1 cellular context compared by ENCODE assay signal in the genomic region with DNA sequence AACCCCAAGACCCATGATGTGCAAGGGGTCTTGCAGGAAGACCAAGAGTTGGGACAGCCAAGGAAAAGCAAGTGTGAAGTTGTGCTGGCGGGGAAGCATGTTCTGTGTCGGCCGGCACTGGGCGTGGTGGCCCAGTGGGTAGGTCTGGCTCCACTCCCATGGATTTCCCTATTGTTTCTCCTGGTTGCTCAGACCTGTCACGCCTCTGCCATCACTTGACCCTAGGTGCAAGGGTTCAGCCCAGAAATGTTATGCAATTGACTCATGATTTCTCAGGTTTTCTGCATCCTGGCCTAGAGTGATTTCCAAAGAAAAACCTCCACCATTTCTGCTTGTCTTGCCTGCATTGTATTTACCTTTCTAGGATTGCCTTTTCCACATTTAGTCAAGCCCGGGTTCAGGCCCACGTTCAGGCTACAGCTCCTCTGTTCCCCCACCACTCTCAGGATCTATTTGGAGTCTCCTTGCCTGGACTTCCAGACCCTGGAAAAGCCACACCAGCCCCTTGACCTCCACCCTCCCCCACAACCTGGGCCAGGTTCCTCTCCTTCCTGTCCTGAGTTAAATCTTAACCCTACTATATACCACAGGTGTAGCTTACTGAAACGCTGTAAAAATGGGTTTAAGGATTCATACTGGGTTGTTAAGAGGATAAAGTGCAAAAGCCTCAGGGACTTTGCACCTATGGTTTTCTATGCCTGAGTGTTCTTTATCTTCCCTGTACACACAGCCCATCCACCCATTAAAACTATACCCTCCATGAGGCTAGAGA.
TF ChIP-seq lines count a peak whose summit lies in the region.

No MANE protein-coding gene starts in this region.

TF ChIP-seq in HepG2, 621 proteins besides CTCF, POLR2A, EP300 and RAD21:
- TF ChIP-seq ZNF629 (CRISPR knock-in tag; conservative IDR thresholded peaks at IDR 0.05) (0 out of 2 replicates have a peak, but pooled peaks have one; percentile 11), HNF4A (CRISPR knock-in tag; IDR thresholded peaks at IDR 0.05) (peak; percentile 39), CEBPB (IDR thresholded peaks at IDR 0.05; ENCODE audit: borderline replicate concordance, low read depth, low read length) (peak; percentile 38; the same call in 1 of the 2 replicates), SOX13 (IDR thresholded peaks at IDR 0.05) (no peak), SOX13 (CRISPR knock-in tag; conservative IDR thresholded peaks at IDR 0.05 in 1 of 2, IDR thresholded peaks at IDR 0.05 in 1 of 2) (peak in 1 of 2 experiments; percentile 11; a peak in 1 of 4 replicates), RARA (CRISPR knock-in tag; IDR thresholded peaks at IDR 0.05) (peak; percentile 42; the same call in 1 of the 2 replicates)
- TF ChIP-seq, protein P1, sequence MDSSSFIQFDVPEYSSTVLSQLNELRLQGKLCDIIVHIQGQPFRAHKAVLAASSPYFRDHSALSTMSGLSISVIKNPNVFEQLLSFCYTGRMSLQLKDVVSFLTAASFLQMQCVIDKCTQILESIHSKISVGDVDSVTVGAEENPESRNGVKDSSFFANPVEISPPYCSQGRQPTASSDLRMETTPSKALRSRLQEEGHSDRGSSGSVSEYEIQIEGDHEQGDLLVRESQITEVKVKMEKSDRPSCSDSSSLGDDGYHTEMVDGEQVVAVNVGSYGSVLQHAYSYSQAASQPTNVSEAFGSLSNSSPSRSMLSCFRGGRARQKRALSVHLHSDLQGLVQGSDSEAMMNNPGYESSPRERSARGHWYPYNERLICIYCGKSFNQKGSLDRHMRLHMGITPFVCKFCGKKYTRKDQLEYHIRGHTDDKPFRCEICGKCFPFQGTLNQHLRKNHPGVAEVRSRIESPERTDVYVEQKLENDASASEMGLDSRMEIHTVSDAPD (CRISPR knock-in tag; IDR thresholded peaks at IDR 0.05) = no peak
- TF ChIP-seq, protein P2, sequence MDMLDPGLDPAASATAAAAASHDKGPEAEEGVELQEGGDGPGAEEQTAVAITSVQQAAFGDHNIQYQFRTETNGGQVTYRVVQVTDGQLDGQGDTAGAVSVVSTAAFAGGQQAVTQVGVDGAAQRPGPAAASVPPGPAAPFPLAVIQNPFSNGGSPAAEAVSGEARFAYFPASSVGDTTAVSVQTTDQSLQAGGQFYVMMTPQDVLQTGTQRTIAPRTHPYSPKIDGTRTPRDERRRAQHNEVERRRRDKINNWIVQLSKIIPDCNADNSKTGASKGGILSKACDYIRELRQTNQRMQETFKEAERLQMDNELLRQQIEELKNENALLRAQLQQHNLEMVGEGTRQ (IDR thresholded peaks at IDR 0.05; ENCODE audit: low read depth, low read length) = no peak
- TF ChIP-seq, protein P2 (CRISPR knock-in tag; IDR thresholded peaks at IDR 0.05; ENCODE audit: borderline replicate concordance) = no peak
